16 cellular contexts compared by ENCODE assay signal in the genomic region with DNA sequence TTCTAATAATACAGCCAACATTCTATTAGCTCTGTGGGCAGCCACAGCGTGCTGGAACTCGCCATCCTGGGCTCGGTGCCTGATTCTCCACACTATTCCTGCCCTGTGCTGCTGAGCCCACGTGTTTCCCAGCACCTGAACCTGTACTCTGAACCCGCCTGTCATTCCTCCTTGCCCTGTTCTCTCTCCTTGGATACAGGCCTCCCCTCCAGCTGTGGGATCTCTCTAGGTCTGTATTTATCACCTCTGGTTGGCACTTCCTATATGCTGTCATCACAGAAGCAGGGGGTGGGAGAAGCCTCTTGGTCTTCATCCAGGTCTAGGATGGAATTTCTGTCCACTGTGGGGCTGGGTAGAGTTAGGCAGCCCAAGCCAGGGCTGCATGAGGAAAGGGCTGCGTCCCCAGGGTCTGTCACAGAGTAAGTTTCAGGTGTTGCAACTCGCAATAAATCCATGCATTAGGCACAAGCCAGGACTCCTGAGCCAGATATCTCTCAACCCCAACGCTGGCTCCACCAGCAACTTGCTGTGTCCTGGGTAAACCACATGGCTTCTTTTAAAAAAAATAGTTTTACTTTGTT. TPM values are rescaled to one million over a fixed set of nuclear protein-coding genes. Genes with fewer than 3 reads are reported as not detected.
DNase-seq lines count a peak whose midpoint lies in the region; ATAC-seq, FAIRE-seq and TF ChIP-seq lines count a peak whose summit lies in the region.
"Had no signal": no experiment of that assay in that cellular context is flagged by ENCODE, and none has a peak within 500 bp of the region (broad histone marks: within the 10 kb centered on the region; RNA-seq: fewer than 3 reads in every experiment).

No MANE protein-coding gene starts in this region.

- WGBS in small intestine, 3 donors = 16 to 62% (median 34%) methylated on average over 8 of the region's 8 CpGs

- H3K4me1 Mint-ChIP-seq in T-helper 2 cell treated with Interferon-gamma antibody and Interleukin-4, amounts not matched to agents 5 μg/mL and 100 μg/mL, for 36 hours (ENCODE audit: low read depth) = peaks cover 8% of the 10 kb centered on the region
- peaks cover 2% of the 10 kb centered on the region for H3K4me1 Mint-ChIP-seq in mesothelial cell of epicardium

- TF ChIP-seq CTCF in foreskin keratinocyte (conservative IDR thresholded peaks at IDR 0.05) (no peak), mesothelial cell of epicardium (IDR thresholded peaks at IDR 0.05; ENCODE audit: unreplicated experiment) (no peak)

- H3K9me3 ChIP-seq in small intestine (ENCODE audit: control insufficient read depth, low read depth) = no peaks in the 10 kb centered on the region
- H3K9me3 ChIP-seq: adrenal gland had no signal

- H3K27me3 Mint-ChIP-seq in T-helper 2 cell treated with Interferon-gamma antibody and Interleukin-4, amounts not matched to agents 5 μg/mL and 100 μg/mL, for 36 hours (ENCODE audit: low read depth) = no peaks in the 10 kb centered on the region
- no peaks in the 10 kb centered on the region for H3K27me3 Mint-ChIP-seq in mesothelial cell of epicardium (ENCODE audit: low read depth)
- H3K27me3 Mint-ChIP-seq: activated CD4-positive, alpha-beta memory T cell treated with anti-CD3 and anti-CD28 coated beads for 36 hours had no signal

- H3K4me1 ChIP-seq in foreskin keratinocyte = peaks cover 5% of the 10 kb centered on the region
- H3K4me1 ChIP-seq in small intestine (ENCODE audit: control insufficient read depth in 2 of 2, insufficient read depth in 1 of 2, low read depth in 1 of 2, low read length in 1 of 2) = no peaks in the 10 kb centered on the region

- H3K36me3 ChIP-seq in small intestine (ENCODE audit: control insufficient read depth in 2 of 2, insufficient read depth in 2 of 2, low read length in 2 of 2) (no peaks in the 10 kb centered on the region), H7 (replicated peaks; ENCODE audit: control insufficient read depth, insufficient read depth, low read length) (no peaks in the 10 kb centered on the region)
- H3K36me3 ChIP-seq: adrenal gland had no signal

- H3K4me3 ChIP-seq in small intestine (ENCODE audit: low read depth in 1 of 2, low read length in 2 of 2) (no peak overlapping the region), H7 (ENCODE audit: insufficient read depth, low read depth, low read length) (no peak overlapping the region)
- H3K4me3 ChIP-seq: adrenal gland, coronary artery had no signal

- FAIRE-seq in small intestine (lab: Jason Lieb, UNC) = no peak

- H3K36me3 Mint-ChIP-seq in T-helper 2 cell treated with Interferon-gamma antibody and Interleukin-4, amounts not matched to agents 5 μg/mL and 100 μg/mL, for 36 hours (ENCODE audit: low read depth) = no peaks in the 10 kb centered on the region
- peaks cover 5% of the 10 kb centered on the region for H3K36me3 Mint-ChIP-seq in mesothelial cell of epicardium

- no peak for DNase-seq in T-helper 2 cell treated with Interferon-gamma antibody and Interleukin-4, amounts not matched to agents 5 μg/mL and 100 μg/mL, for 36 hours (ENCODE audit: low spot score)
- DNase-seq in T-helper 2 cell (no peak), NCI-H2196 treated with DMSO at 0.1 percent for 48 hours (lab: John Stamatoyannopoulos, UW; ENCODE audit: unreplicated experiment) (peak; percentile 18), foreskin keratinocyte (peak; percentile 77 to 85), small intestine (peak; percentile 82), H7 (no peak), NCI-H82 treated with DMSO at 0.1 percent for 48 hours (lab: John Stamatoyannopoulos, UW; ENCODE audit: unreplicated experiment) (no peak), mesothelial cell of epicardium (ENCODE audit: low spot score in 2 of 2, unreplicated experiment in 2 of 2) (no peak)
- DNase-seq: activated CD4-positive, alpha-beta memory T cell treated with anti-CD3 and anti-CD28 coated beads for 36 hours; adrenal gland; COR-L47; erythroblast; kidney glomerular epithelial cell; NCI-H2107; stimulated activated CD4-positive, alpha-beta T cell treated with anti-CD3 and anti-CD28 coated beads, Interleukin-1b, Interleukin-23, amount 100 ng/mL, for 48 hours had no signal

- H3K27ac ChIP-seq in foreskin keratinocyte = no peak overlapping the region
- H3K27ac ChIP-seq in small intestine (ENCODE audit: low read depth in 1 of 2, low read length in 1 of 2) = no peak overlapping the region
- H3K27ac ChIP-seq: adrenal gland, coronary artery had no signal

- H3K27ac Mint-ChIP-seq in T-helper 2 cell treated with Interferon-gamma antibody and Interleukin-4, amounts not matched to agents 5 μg/mL and 100 μg/mL, for 36 hours = peak overlapping the region; percentile 56
- no peak overlapping the region for H3K27ac Mint-ChIP-seq in mesothelial cell of epicardium
- H3K27ac Mint-ChIP-seq: activated CD4-positive, alpha-beta memory T cell treated with anti-CD3 and anti-CD28 coated beads for 36 hours had no signal

- ATAC-seq in foreskin keratinocyte = peak; percentile 96

- H3K27me3 ChIP-seq in foreskin keratinocyte = no peaks in the 10 kb centered on the region
- H3K27me3 ChIP-seq in small intestine (ENCODE audit: control insufficient read depth in 2 of 2, insufficient read depth in 2 of 2, low read length in 2 of 2) = no peaks in the 10 kb centered on the region
- no peaks in the 10 kb centered on the region for H3K27me3 ChIP-seq in H7 (ENCODE audit: control insufficient read depth, insufficient read depth, low read length)
- H3K27me3 ChIP-seq: adrenal gland had no signal

- no peak overlapping the region for H3K4me3 Mint-ChIP-seq in T-helper 2 cell treated with Interferon-gamma antibody and Interleukin-4, amounts not matched to agents 5 μg/mL and 100 μg/mL, for 36 hours
- H3K4me3 Mint-ChIP-seq in mesothelial cell of epicardium = no peak overlapping the region
- H3K4me3 Mint-ChIP-seq: activated CD4-positive, alpha-beta memory T cell treated with anti-CD3 and anti-CD28 coated beads for 36 hours had no signal

- H3K9me3 Mint-ChIP-seq in T-helper 2 cell treated with Interferon-gamma antibody and Interleukin-4, amounts not matched to agents 5 μg/mL and 100 μg/mL, for 36 hours = peaks cover 5% of the 10 kb centered on the region
- H3K9me3 Mint-ChIP-seq in mesothelial cell of epicardium = peaks cover 4% of the 10 kb centered on the region

RNA-seq across cellular contexts. Expression of gene ABAT, which starts 56.0 kb away (rescaled TPM):
- 6.0 and 10.2 TPM in 2 replicates for total RNA-seq in foreskin keratinocyte
- polyA plus RNA-seq in foreskin keratinocyte = 2.7 and 3.5 TPM in 2 replicates
- polyA plus RNA-seq in small intestine = 10 to 100 TPM; 13.4 to 41.6 (median 28.9) TPM
- total RNA-seq in H7 (2014; rRNA removed; shearing (Covaris generic)) = 1.8 and 3.1 TPM in 2 replicates
- 20.7 to 21.6 TPM (median 21.4 TPM) in 3 replicates for total RNA-seq in mesothelial cell of epicardium

Comparison
In these comparisons a context has a peak if more than half of its experiments do, and no peak if none do; other contexts are left out.
1. DNase-seq: peak in NCI-H2196 treated with DMSO at 0.1 percent for 48 hours (single experiment), foreskin keratinocyte (2 of 2) and small intestine (single experiment); none in T-helper 2 cell treated with Interferon-gamma antibody and Interleukin-4, amounts not matched to agents 5 μg/mL and 100 μg/mL, for 36 hours (single experiment), T-helper 2 cell (0 of 5), H7 (single experiment), NCI-H82 treated with DMSO at 0.1 percent for 48 hours (single experiment) and mesothelial cell of epicardium (0 of 2).